9 cellular contexts compared by ENCODE assay signal in the genomic region with DNA sequence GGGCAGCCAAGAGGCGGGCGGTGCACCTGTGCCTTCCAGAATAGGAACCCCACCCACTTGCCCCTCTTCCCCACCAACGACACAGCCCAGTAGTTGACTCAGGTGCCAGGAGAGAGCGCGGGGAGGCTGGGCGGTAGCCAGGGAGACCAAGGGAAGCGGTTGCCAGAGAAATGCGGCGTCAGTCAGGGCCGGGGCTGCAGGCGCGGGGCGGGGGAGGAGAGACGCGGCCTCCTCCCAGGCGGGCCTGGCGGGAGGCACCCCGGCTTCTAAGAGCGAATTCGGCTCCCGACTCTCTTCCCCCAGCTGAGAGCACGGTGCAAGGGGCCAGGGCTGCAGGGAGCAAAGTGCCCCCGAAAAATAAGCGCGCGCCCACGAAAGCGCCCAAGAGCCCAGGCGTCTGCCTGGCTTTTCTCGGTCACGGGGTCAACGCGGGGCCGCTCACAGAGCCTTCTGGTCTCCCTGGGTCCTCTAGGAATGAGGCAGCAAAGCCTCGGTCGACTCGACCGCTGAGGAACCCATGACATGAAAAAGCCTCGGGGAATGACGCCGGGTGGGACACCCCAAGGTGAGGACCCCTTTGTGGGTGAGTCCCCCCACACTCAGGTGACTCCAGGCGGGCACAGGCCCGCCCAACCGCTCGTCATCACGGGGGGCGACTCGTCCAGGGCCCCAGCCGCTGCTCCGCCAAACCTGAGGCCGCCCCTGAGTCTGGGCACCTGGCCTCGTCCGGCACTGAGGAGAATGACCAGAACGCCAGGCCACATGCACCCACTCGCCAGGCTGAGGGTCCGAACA. TPM values are rescaled to one million over a fixed set of nuclear protein-coding genes. Genes with fewer than 3 reads are reported as not detected.
DNase-seq lines count a peak whose midpoint lies in the region; ATAC-seq and TF ChIP-seq lines count a peak whose summit lies in the region.
"Had no signal": no experiment of that assay in that cellular context is flagged by ENCODE, and none has a peak within 500 bp of the region (broad histone marks: within the 10 kb centered on the region; RNA-seq: fewer than 3 reads in every experiment).

No MANE protein-coding gene starts in this region.

- POLR2A ChIA-PET in BJ (lab: Charles Lee), result no interaction called here

- peak overlapping the region; percentile 60 for H3K4me3 Mint-ChIP-seq in central memory CD8-positive, alpha-beta T cell
- H3K4me3 Mint-ChIP-seq in natural killer cell, result peak overlapping the region; percentile 78

- H3K27me3 ChIP-seq in BJ (ENCODE audit: control insufficient read depth, insufficient read depth, low read length) (peaks cover 17% of the 10 kb centered on the region), osteoblast (ENCODE audit: insufficient read depth, low read length) (peaks cover 53% of the 10 kb centered on the region)

- H3K9me3 ChIP-seq in osteoblast (ENCODE audit: low read depth, low read length), result no peaks in the 10 kb centered on the region

- intact Hi-C loops in natural killer cell (cut with micrococcal nuclease), result no loop called here

- peaks cover 2% of the 10 kb centered on the region for H3K36me3 Mint-ChIP-seq in central memory CD8-positive, alpha-beta T cell (ENCODE audit: insufficient read depth)
- no peaks in the 10 kb centered on the region for H3K36me3 Mint-ChIP-seq in natural killer cell

- peak overlapping the region; percentile 47; the same call in 1 of the 2 replicates for H3K4me3 ChIP-seq in BJ (ENCODE audit: low read depth, low read length)
- H3K4me3 ChIP-seq in osteoblast (ENCODE audit: insufficient read depth, low read length), result no peak overlapping the region

- H2AFZ ChIP-seq in osteoblast (ENCODE audit: low read length), result no peak overlapping the region

- DNase-seq in BJ (ENCODE audit: low read depth) (no peak), NCI-H1105 treated with DMSO at 0.1 percent for 48 hours (lab: John Stamatoyannopoulos, UW) (peak; percentile 63), natural killer cell (no peak), HuH-7 (ENCODE audit: low spot score) (no peak), osteoblast (ENCODE audit: insufficient read length, low spot score, missing footprints) (no peak), NCI-H1694 treated with DMSO at 0.1 percent for 48 hours (lab: John Stamatoyannopoulos, UW) (no peak)
- DNase-seq in central memory CD8-positive, alpha-beta T cell (ENCODE audit: low spot score in 2 of 2), result no peak
- DNase-seq: T-helper 9 cell had no signal

- no peaks in the 10 kb centered on the region for H3K4me1 Mint-ChIP-seq in central memory CD8-positive, alpha-beta T cell
- peaks cover 0 to 4% of the 10 kb centered on the region in 2 donors for H3K4me1 Mint-ChIP-seq in natural killer cell

- H3K4me1 ChIP-seq in osteoblast (ENCODE audit: insufficient read depth, low read length), result no peaks in the 10 kb centered on the region

- CTCF ChIA-PET in BJ (lab: Yijun Ruan, JAX), result no interaction called here

- H3K27ac ChIP-seq in osteoblast (ENCODE audit: low read depth, low read length), result no peak overlapping the region

- H3K79me2 ChIP-seq in osteoblast (ENCODE audit: insufficient read depth, low read length), result no peaks in the 10 kb centered on the region

- TF ChIP-seq CTCF in BJ (IDR thresholded peaks at IDR 0.05; ENCODE audit: insufficient read depth, low read depth, low read length) (no peak), natural killer cell (IDR thresholded peaks at IDR 0.05) (no peak), osteoblast (IDR thresholded peaks at IDR 0.05; ENCODE audit: extremely low read depth, low read depth, low read length) (no peak)

- no peaks in the 10 kb centered on the region for H3K9me3 Mint-ChIP-seq in central memory CD8-positive, alpha-beta T cell
- no peaks in the 10 kb centered on the region for H3K9me3 Mint-ChIP-seq in natural killer cell

- ATAC-seq in central memory CD8-positive, alpha-beta T cell (replicated peaks; ENCODE audit: extremely low read depth, poor library complexity, severe bottlenecking), result no peak
- ATAC-seq in natural killer cell (no peak), GM18517 (IDR thresholded peaks at IDR 0.05; ENCODE audit: unreplicated experiment) (no peak)

- H3K27me3 Mint-ChIP-seq in central memory CD8-positive, alpha-beta T cell, result peaks cover 76% of the 10 kb centered on the region
- H3K27me3 Mint-ChIP-seq in natural killer cell (ENCODE audit: low read depth in 2 of 2), result peaks cover 45% of the 10 kb centered on the region in 2 donors

- H3K36me3 ChIP-seq in BJ (ENCODE audit: control insufficient read depth, insufficient read depth, low read length) (no peaks in the 10 kb centered on the region), osteoblast (ENCODE audit: insufficient read depth, low read length) (no peaks in the 10 kb centered on the region)

- no peak overlapping the region for H3K4me2 ChIP-seq in osteoblast (ENCODE audit: insufficient read depth, low read length)

- H4K20me1 ChIP-seq in osteoblast (ENCODE audit: insufficient read depth, low read length), result no peaks in the 10 kb centered on the region

- no peak overlapping the region for H3K27ac Mint-ChIP-seq in central memory CD8-positive, alpha-beta T cell (ENCODE audit: low read depth)
- H3K27ac Mint-ChIP-seq in natural killer cell, result no peak overlapping the region

RNA-seq across cellular contexts. Expression of a gene that starts 0.7 kb away (rescaled TPM):
- polyA plus RNA-seq in BJ (2011; rRNA removed), result 2.4 and 4.1 TPM in 2 replicates
- 1.2 and 2.4 TPM in 2 replicates for polyA minus RNA-seq in BJ (2011; rRNA and poly(A)+ RNA removed)
- total RNA-seq in natural killer cell, result not detected
- 29.2 and 36.6 TPM in 2 replicates for total RNA-seq in osteoblast

Comparison
In these comparisons a context has a peak if more than half of its experiments do, and no peak if none do; other contexts are left out.
1. RNA of a gene that starts 0.7 kb away (total RNA-seq): 29.2 to 36.6 TPM in osteoblast; not detected in natural killer cell; every median in the first group is over 10 times any median in the second.